10 cellular contexts compared by ENCODE assay signal in genomic region chr16:47732122-47732805, GRCh38.
A peak's percentile ranks its signal among the peaks of the same experiment; 100 is the strongest.
DNase-seq lines count a peak whose midpoint lies in the region; TF ChIP-seq lines count a peak whose summit lies in the region.
"Had no signal": no experiment of that assay in that cellular context is flagged by ENCODE, and none has a peak within 500 bp of the region (broad histone marks: within the 10 kb centered on the region; RNA-seq: fewer than 3 reads in every experiment).

No MANE protein-coding gene starts in this region.

- peaks cover 29% of the 10 kb centered on the region for H3K4me1 ChIP-seq in iPS-20b (ENCODE audit: insufficient read depth, low read length)
- H3K4me1 ChIP-seq in HAP-1 = peaks cover 8% of the 10 kb centered on the region

- POLR2A ChIA-PET in activated CD4-positive, alpha-beta memory T cell treated with anti-CD3 and anti-CD28 coated beads, Interleukin-2, amount 10 ng/mL, durations not matched to agents 7 days and 5 days (lab: Charles Lee) = interaction anchor here (1.0 to 1.1 kb wide), 3 partner anchors 9 to 47 kb away, joined by 3 read pairs; no protein-coding TSS in a partner anchor
- POLR2A ChIA-PET in GM10248 (lab: Yijun Ruan, JAX) = no interaction called here

- H3K4me3 Mint-ChIP-seq in activated CD4-positive, alpha-beta memory T cell treated with anti-CD3 and anti-CD28 coated beads, Interleukin-2, amount 10 ng/mL, durations not matched to agents 7 days and 5 days = peak overlapping the region; percentile 43

- H3K9ac ChIP-seq in iPS-20b (ENCODE audit: low read depth, low read length) = no peak overlapping the region

- peak; percentile 28 to 29 for DNase-seq in AML-193 (lab: John Stamatoyannopoulos, UW)
- DNase-seq in HT1080 (ENCODE audit: low read depth) = peak; percentile 97
- peak; percentile 51 for DNase-seq in activated CD4-positive, alpha-beta memory T cell treated with anti-CD3 and anti-CD28 coated beads, Interleukin-2, amount 10 ng/mL, durations not matched to agents 7 days and 5 days
- DNase-seq in HAP-1 (ENCODE audit: low spot score in 2 of 2) = no peak
- no peak for DNase-seq in dermis blood vessel endothelial cell
- DNase-seq in GM10248 (ENCODE audit: extremely low spot score) = no peak
- no peak for DNase-seq in nucleus accumbens (lab: John Stamatoyannopoulos, UW)

- H3K9me3 ChIP-seq in iPS-20b (ENCODE audit: insufficient read depth, low read depth, low read length) = no peaks in the 10 kb centered on the region
- H3K9me3 ChIP-seq in HAP-1 = no peaks in the 10 kb centered on the region

- H3K27me3 ChIP-seq in iPS-20b (ENCODE audit: insufficient read depth, low read length) (no peaks in the 10 kb centered on the region), HAP-1 (ENCODE audit: low read depth) (no peaks in the 10 kb centered on the region)

- H3K36me3 Mint-ChIP-seq in activated CD4-positive, alpha-beta memory T cell treated with anti-CD3 and anti-CD28 coated beads, Interleukin-2, amount 10 ng/mL, durations not matched to agents 7 days and 5 days (ENCODE audit: low read depth) = no peaks in the 10 kb centered on the region
- H3K36me3 Mint-ChIP-seq: naive thymus-derived CD4-positive, alpha-beta T cell had no signal

- in situ Hi-C loops in HAP-1 (cut with MboI; ENCODE audit: low sequenced_read_pairs) = no loop called here

- no peaks in the 10 kb centered on the region for H3K36me3 ChIP-seq in iPS-20b (ENCODE audit: insufficient read depth, low read depth, low read length)
- no peaks in the 10 kb centered on the region for H3K36me3 ChIP-seq in HAP-1 (replicated peaks)

- CTCF ChIA-PET in activated CD4-positive, alpha-beta memory T cell treated with anti-CD3 and anti-CD28 coated beads, Interleukin-2, amount 10 ng/mL, durations not matched to agents 7 days and 5 days (lab: Charles Lee) = interaction anchor here (0.9 kb wide), 1 partner anchor 271 kb away, joined by 3 read pairs; no protein-coding TSS in a partner anchor
- CTCF ChIA-PET in GM10248 (lab: Yijun Ruan, JAX) = no interaction called here

- peak overlapping the region; percentile 63 for H3K27ac Mint-ChIP-seq in activated CD4-positive, alpha-beta memory T cell treated with anti-CD3 and anti-CD28 coated beads, Interleukin-2, amount 10 ng/mL, durations not matched to agents 7 days and 5 days

- no peak overlapping the region for H3K27ac ChIP-seq in iPS-20b (ENCODE audit: low read length)
- H3K27ac ChIP-seq: HL-60 had no signal

- H3K9me3 Mint-ChIP-seq in activated CD4-positive, alpha-beta memory T cell treated with anti-CD3 and anti-CD28 coated beads, Interleukin-2, amount 10 ng/mL, durations not matched to agents 7 days and 5 days = no peaks in the 10 kb centered on the region

- H3K27me3 Mint-ChIP-seq in activated CD4-positive, alpha-beta memory T cell treated with anti-CD3 and anti-CD28 coated beads, Interleukin-2, amount 10 ng/mL, durations not matched to agents 7 days and 5 days = peaks cover 9% of the 10 kb centered on the region

- TF ChIP-seq CTCF in GM10248 (IDR thresholded peaks at IDR 0.05; ENCODE audit: control extremely low read depth, extremely low read depth, low read depth, missing control alignments) = no peak

- peaks cover 21% of the 10 kb centered on the region for H3K4me1 Mint-ChIP-seq in activated CD4-positive, alpha-beta memory T cell treated with anti-CD3 and anti-CD28 coated beads, Interleukin-2, amount 10 ng/mL, durations not matched to agents 7 days and 5 days

- H3K4me3 ChIP-seq in iPS-20b (ENCODE audit: low read length) (0 out of 2 replicates have a peak overlapping the region, but pooled peaks have one; percentile 11), HAP-1 (no peak overlapping the region)

Comparison
In these comparisons a context has a peak if more than half of its experiments do, and no peak if none do; other contexts are left out.
1. DNase-seq: peak in AML-193 (2 of 2), HT1080 (single experiment) and activated CD4-positive, alpha-beta memory T cell treated with anti-CD3 and anti-CD28 coated beads, Interleukin-2, amount 10 ng/mL, durations not matched to agents 7 days and 5 days (single experiment); none in HAP-1 (0 of 2), dermis blood vessel endothelial cell (single experiment), GM10248 (single experiment) and nucleus accumbens (0 of 56).